In the genomic region with DNA sequence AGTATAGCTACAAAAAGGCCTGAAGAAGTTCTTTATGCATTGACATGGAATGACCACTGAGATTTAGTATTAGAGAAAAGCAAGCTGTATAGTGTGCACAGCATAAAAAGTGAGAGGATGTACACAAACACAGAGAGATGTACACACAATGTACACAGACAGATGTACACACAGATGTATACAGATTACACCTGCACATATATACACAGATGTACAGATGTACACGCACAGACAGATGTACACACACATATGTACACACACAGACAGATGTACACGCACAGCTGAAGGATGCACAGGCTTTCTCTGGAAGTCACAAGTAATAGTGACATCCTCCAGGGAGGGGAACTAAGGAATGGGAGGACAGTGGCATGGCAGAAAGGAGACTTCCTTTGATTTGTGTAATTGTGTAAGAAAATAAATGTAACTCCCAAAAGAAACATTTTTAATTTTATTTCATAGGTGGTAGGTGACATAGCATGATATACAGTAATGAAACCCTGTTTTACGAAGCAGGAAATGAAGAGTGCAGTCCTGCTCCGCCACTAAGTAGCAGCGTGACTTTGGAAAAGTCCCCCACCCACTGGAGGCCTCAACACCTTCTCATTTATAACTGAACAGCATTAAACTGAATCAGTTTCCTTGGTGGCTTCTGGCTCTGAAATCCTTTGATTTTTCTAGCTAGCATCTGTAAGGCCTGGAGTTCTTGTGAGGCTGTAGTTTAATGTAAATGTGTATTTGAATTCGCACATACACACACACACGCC, we compare ENCODE assay signal across 9 cellular contexts. TPM values are rescaled to one million over a fixed set of nuclear protein-coding genes. Genes with fewer than 3 reads are reported as not detected.
DNase-seq lines count a peak whose midpoint lies in the region; ATAC-seq and TF ChIP-seq lines count a peak whose summit lies in the region.
"Had no signal": no experiment of that assay in that cellular context is flagged by ENCODE, and none has a peak within 500 bp of the region (broad histone marks: within the 10 kb centered on the region; RNA-seq: fewer than 3 reads in every experiment).

No MANE protein-coding gene starts in this region.

- no peak overlapping the region for H3K4me2 ChIP-seq in neuronal stem cell (ENCODE audit: insufficient read depth, low read length, poor library complexity, severe bottlenecking)

- TF ChIP-seq POLR2A in esophagus squamous epithelium (IDR thresholded peaks at IDR 0.05), result no peak

- H2BK12ac ChIP-seq in neuronal stem cell (ENCODE audit: low read length), result no peak overlapping the region

- H3K4me1 Mint-ChIP-seq in activated T-helper 2 cell treated with anti-CD3 and anti-CD28 coated beads, Interferon-gamma antibody, Interleukin-2, Interleukin-4, amounts not matched to agents 10 μg/mL and 5 μg/mL and 100 μg/mL, durations not matched to agents 14 hours and 24 hours and 36 hours (ENCODE audit: low read depth), result peaks cover 79% of the 10 kb centered on the region

- CTCF ChIA-PET in AG04450 (lab: Charles Lee), result no interaction called here

- H3K9ac ChIP-seq in neuronal stem cell (ENCODE audit: low read depth, low read length, poor library complexity), result no peak overlapping the region

- ATAC-seq in HG03565 (IDR thresholded peaks at IDR 0.05; ENCODE audit: unreplicated experiment) (peak; percentile 26), HG02981 (IDR thresholded peaks at IDR 0.05; ENCODE audit: unreplicated experiment) (no peak), GM18909 (IDR thresholded peaks at IDR 0.05; ENCODE audit: poor library complexity, unreplicated experiment) (no peak)

- DNase-seq in AG04450 (ENCODE audit: low read depth, low spot score) (no peak), neuronal stem cell (ENCODE audit: low spot score) (no peak), esophagus squamous epithelium (lab: John Stamatoyannopoulos, UW) (no peak), NCI-H748 treated with DMSO at 0.1 percent for 48 hours (lab: John Stamatoyannopoulos, UW) (no peak)
- no peak for DNase-seq in activated T-helper 2 cell treated with anti-CD3 and anti-CD28 coated beads, Interferon-gamma antibody, Interleukin-2, Interleukin-4, amounts not matched to agents 10 μg/mL and 5 μg/mL and 100 μg/mL, durations not matched to agents 14 hours and 24 hours and 36 hours (ENCODE audit: low spot score)
- DNase-seq: effector CD8-positive, alpha-beta T cell had no signal

- H3K4me1 ChIP-seq in neuronal stem cell (ENCODE audit: control insufficient read depth in 2 of 2, insufficient read depth in 1 of 2, low read depth in 1 of 2, low read length in 2 of 2), result peaks cover 4 to 8% of the 10 kb centered on the region in 2 donors
- peaks cover 7 to 69% (median 8%) of the 10 kb centered on the region in 3 donors for H3K4me1 ChIP-seq in esophagus squamous epithelium

- no peaks in the 10 kb centered on the region for H3K9me3 Mint-ChIP-seq in activated T-helper 2 cell treated with anti-CD3 and anti-CD28 coated beads, Interferon-gamma antibody, Interleukin-2, Interleukin-4, amounts not matched to agents 10 μg/mL and 5 μg/mL and 100 μg/mL, durations not matched to agents 14 hours and 24 hours and 36 hours

- no peaks in the 10 kb centered on the region for H3K27me3 Mint-ChIP-seq in activated T-helper 2 cell treated with anti-CD3 and anti-CD28 coated beads, Interferon-gamma antibody, Interleukin-2, Interleukin-4, amounts not matched to agents 10 μg/mL and 5 μg/mL and 100 μg/mL, durations not matched to agents 14 hours and 24 hours and 36 hours (ENCODE audit: low read depth)

- no peaks in the 10 kb centered on the region for H3K79me1 ChIP-seq in neuronal stem cell (ENCODE audit: low read depth, low read length)

- no peaks in the 10 kb centered on the region for H3K27me3 ChIP-seq in AG04450 (ENCODE audit: control insufficient read depth, insufficient read depth, low read length)
- H3K27me3 ChIP-seq in neuronal stem cell (ENCODE audit: control insufficient read depth in 3 of 3, insufficient read depth in 3 of 3, low read depth in 1 of 3, low read length in 3 of 3), result no peaks in the 10 kb centered on the region
- H3K27me3 ChIP-seq in esophagus squamous epithelium, result no peaks in the 10 kb centered on the region

- no peaks in the 10 kb centered on the region; the same call in 1 of the 2 replicates for H3K9me3 ChIP-seq in AG04450 (ENCODE audit: control insufficient read depth, insufficient read depth, low read length)
- H3K9me3 ChIP-seq in neuronal stem cell (replicated peaks in 1 of 2; ENCODE audit: control insufficient read depth in 2 of 2, insufficient read depth in 1 of 2, low read depth in 1 of 2, low read length in 2 of 2), result no peaks in the 10 kb centered on the region
- H3K9me3 ChIP-seq in esophagus squamous epithelium, result no peaks in the 10 kb centered on the region

- intact Hi-C loops in activated T-helper 2 cell treated with anti-CD3 and anti-CD28 coated beads, Interferon-gamma antibody, Interleukin-2, Interleukin-4, amounts not matched to agents 10 μg/mL and 5 μg/mL and 100 μg/mL, durations not matched to agents 14 hours and 24 hours and 36 hours (cut with micrococcal nuclease), result loop anchor here (1.0 kb wide), 1 partner anchor 16 kb away; no protein-coding TSS in a partner anchor
- intact Hi-C loops in esophagus squamous epithelium (cut with DNase I), result no loop called here

- H3K27ac ChIP-seq in AG04450 (ENCODE audit: low read depth, low read length) (peak overlapping the region; percentile 23), neuronal stem cell (replicated peaks; ENCODE audit: low read length) (no peak overlapping the region), esophagus squamous epithelium (peak overlapping the region in 1 of 4 donors; percentile 8)

- no peak overlapping the region for H3K4ac ChIP-seq in neuronal stem cell (ENCODE audit: low read length)

- peak overlapping the region; percentile 45 for H3K4me3 Mint-ChIP-seq in activated T-helper 2 cell treated with anti-CD3 and anti-CD28 coated beads, Interferon-gamma antibody, Interleukin-2, Interleukin-4, amounts not matched to agents 10 μg/mL and 5 μg/mL and 100 μg/mL, durations not matched to agents 14 hours and 24 hours and 36 hours (ENCODE audit: low read depth)

- no peak overlapping the region for H4K91ac ChIP-seq in neuronal stem cell (ENCODE audit: low read depth, low read length, poor library complexity)

- H3K14ac ChIP-seq in neuronal stem cell (ENCODE audit: low read length), result no peak overlapping the region

- H3K4me3 ChIP-seq in AG04450 (ENCODE audit: low read depth, low read length), result no peak overlapping the region
- H3K4me3 ChIP-seq in neuronal stem cell (ENCODE audit: low read length in 2 of 2), result no peak overlapping the region
- no peak overlapping the region for H3K4me3 ChIP-seq in esophagus squamous epithelium

- no peak overlapping the region for H3K23ac ChIP-seq in neuronal stem cell (ENCODE audit: low read depth, low read length, poor library complexity)

- peaks cover 64% of the 10 kb centered on the region for H3K36me3 Mint-ChIP-seq in activated T-helper 2 cell treated with anti-CD3 and anti-CD28 coated beads, Interferon-gamma antibody, Interleukin-2, Interleukin-4, amounts not matched to agents 10 μg/mL and 5 μg/mL and 100 μg/mL, durations not matched to agents 14 hours and 24 hours and 36 hours (ENCODE audit: low read depth)

- peak overlapping the region; percentile 55 for H2AFZ ChIP-seq in neuronal stem cell (ENCODE audit: low read length)

- no peak overlapping the region for H4K8ac ChIP-seq in neuronal stem cell (ENCODE audit: low read depth, low read length)

- WGBS in neuronal stem cell (ENCODE audit: extremely low coverage in 2 of 2, insufficient read length in 2 of 2, insufficient replicate concordance in 1 of 2), 2 donors, result no CpG with 5 or more reads among the region's 7 CpGs
- WGBS in esophagus squamous epithelium, 2 donors, result 57 to 72% methylated on average over 7 of the region's 7 CpGs

- H3K18ac ChIP-seq in neuronal stem cell (ENCODE audit: low read length), result no peak overlapping the region

- no peak overlapping the region for H2AK5ac ChIP-seq in neuronal stem cell (ENCODE audit: low read depth, low read length)

- H2BK120ac ChIP-seq in neuronal stem cell (ENCODE audit: low read depth, low read length), result no peak overlapping the region

- no peak overlapping the region for H2BK15ac ChIP-seq in neuronal stem cell (ENCODE audit: low read length)

- peak overlapping the region; percentile 99 for H3K27ac Mint-ChIP-seq in activated T-helper 2 cell treated with anti-CD3 and anti-CD28 coated beads, Interferon-gamma antibody, Interleukin-2, Interleukin-4, amounts not matched to agents 10 μg/mL and 5 μg/mL and 100 μg/mL, durations not matched to agents 14 hours and 24 hours and 36 hours

- POLR2A ChIA-PET in AG04450 (lab: Yijun Ruan, JAX), result interaction anchor here (0.7 kb wide), 1 partner anchor 66 kb away, joined by 3 read pairs; no protein-coding TSS in a partner anchor

- TF ChIP-seq CTCF in AG04450 (IDR thresholded peaks at IDR 0.05; ENCODE audit: low read depth, low read length), result no peak
- TF ChIP-seq CTCF in esophagus squamous epithelium (IDR thresholded peaks at IDR 0.05), result no peak

- H3K36me3 ChIP-seq in neuronal stem cell (replicated peaks in 1 of 2; ENCODE audit: control insufficient read depth in 2 of 2, insufficient read depth in 2 of 2, low read length in 2 of 2), result no peaks in the 10 kb centered on the region
- peaks cover 0 to 4% (median 0%) of the 10 kb centered on the region in 3 donors for H3K36me3 ChIP-seq in esophagus squamous epithelium

- H2BK5ac ChIP-seq in neuronal stem cell (ENCODE audit: low read length), result no peak overlapping the region

RNA-seq across cellular contexts. Expression of gene NFATC2, which starts 14.1 kb away (rescaled TPM):
- 0.07 and 0.09 TPM in 2 replicates for polyA plus RNA-seq in AG04450 (2011; rRNA removed)
- 0.14 and 0.17 TPM in 2 replicates for polyA minus RNA-seq in AG04450 (2011; rRNA and poly(A)+ RNA removed)
- total RNA-seq in activated T-helper 2 cell treated with anti-CD3 and anti-CD28 coated beads, Interferon-gamma antibody, Interleukin-2, Interleukin-4, amounts not matched to agents 10 μg/mL and 5 μg/mL and 100 μg/mL, durations not matched to agents 14 hours and 24 hours and 36 hours, result 67.1 and 68.0 TPM in 2 replicates
- polyA plus RNA-seq in neuronal stem cell (2013, experiment 1 of 2), result 0.67 TPM
- 0.76 TPM for polyA plus RNA-seq in neuronal stem cell (2013, experiment 2 of 2)
- 1 to 10 TPM in 3 of 4 donors, under 1 TPM in 1; 0.83 to 6.7 (median 1.4) TPM for total RNA-seq in esophagus squamous epithelium
